ENCODE assay signal across 12 cellular contexts in genomic region chr1:181398544-181398943, GRCh38.
DNase-seq lines count a peak whose midpoint lies in the region; ATAC-seq and TF ChIP-seq lines count a peak whose summit lies in the region.
"Had no signal": no experiment of that assay in that cellular context is flagged by ENCODE, and none has a peak within 500 bp of the region (broad histone marks: within the 10 kb centered on the region; RNA-seq: fewer than 3 reads in every experiment).

No MANE protein-coding gene starts in this region.

- no peak overlapping the region for H3K4me2 ChIP-seq in osteoblast (ENCODE audit: insufficient read depth, low read length)

- no peak for TF ChIP-seq POLR2A in gastroesophageal sphincter (IDR thresholded peaks at IDR 0.05)

- H3K4me3 Mint-ChIP-seq in activated CD4-positive, alpha-beta T cell treated with anti-CD3 and anti-CD28 coated beads for 36 hours, result no peak overlapping the region
- H3K4me3 Mint-ChIP-seq in activated CD4-positive, alpha-beta T cell treated with anti-CD3 and anti-CD28 coated beads, Interleukin-2, amount 10 ng/mL, durations not matched to agents 7 days and 5 days, result no peak overlapping the region
- no peak overlapping the region for H3K4me3 Mint-ChIP-seq in endodermal cell

- peaks cover 31% of the 10 kb centered on the region for H3K4me1 Mint-ChIP-seq in activated CD4-positive, alpha-beta T cell treated with anti-CD3 and anti-CD28 coated beads for 36 hours
- peaks cover 40% of the 10 kb centered on the region for H3K4me1 Mint-ChIP-seq in activated CD4-positive, alpha-beta T cell treated with anti-CD3 and anti-CD28 coated beads, Interleukin-2, amount 10 ng/mL, durations not matched to agents 7 days and 5 days
- H3K4me1 Mint-ChIP-seq in endodermal cell, result peaks cover 6% of the 10 kb centered on the region

- no peak for TF ChIP-seq CTCF in endodermal cell (conservative IDR thresholded peaks at IDR 0.05)
- no peak for TF ChIP-seq CTCF in osteoblast (IDR thresholded peaks at IDR 0.05; ENCODE audit: extremely low read depth, low read depth, low read length)
- no peak for TF ChIP-seq CTCF in gastroesophageal sphincter (IDR thresholded peaks at IDR 0.05)

- peak; percentile 59 for DNase-seq in activated CD4-positive, alpha-beta T cell treated with anti-CD3 and anti-CD28 coated beads for 36 hours
- DNase-seq in activated CD4-positive, alpha-beta T cell treated with anti-CD3 and anti-CD28 coated beads, Interleukin-2, amount 10 ng/mL, durations not matched to agents 7 days and 5 days, result no peak
- DNase-seq in endodermal cell, result peak; percentile 20
- DNase-seq in osteoblast (ENCODE audit: insufficient read length, low spot score, missing footprints), result no peak
- no peak for DNase-seq in T-helper 9 cell
- DNase-seq: 8988T; effector memory CD8-positive, alpha-beta T cell; GDM1 had no signal

- peak; percentile 45 for ATAC-seq in activated CD4-positive, alpha-beta T cell treated with anti-CD3 and anti-CD28 coated beads for 36 hours
- ATAC-seq in GM21423 (IDR thresholded peaks at IDR 0.05; ENCODE audit: unreplicated experiment) (peak; percentile 83), HG03108 (IDR thresholded peaks at IDR 0.05; ENCODE audit: unreplicated experiment) (peak; percentile 76), gastroesophageal sphincter (no peak)

- no peak for TF ChIP-seq EP300 in gastroesophageal sphincter (IDR thresholded peaks at IDR 0.05)

- H3K27me3 ChIP-seq in endodermal cell (ENCODE audit: control insufficient read depth, insufficient read depth, low read length, poor library complexity, severe bottlenecking) (no peaks in the 10 kb centered on the region), osteoblast (ENCODE audit: insufficient read depth, low read length) (no peaks in the 10 kb centered on the region), gastroesophageal sphincter (no peaks in the 10 kb centered on the region)
- H3K27me3 ChIP-seq: neutrophil had no signal

- no peaks in the 10 kb centered on the region for H3K9me3 Mint-ChIP-seq in activated CD4-positive, alpha-beta T cell treated with anti-CD3 and anti-CD28 coated beads for 36 hours (ENCODE audit: low read depth)
- H3K9me3 Mint-ChIP-seq in activated CD4-positive, alpha-beta T cell treated with anti-CD3 and anti-CD28 coated beads, Interleukin-2, amount 10 ng/mL, durations not matched to agents 7 days and 5 days, result no peaks in the 10 kb centered on the region
- H3K9me3 Mint-ChIP-seq in endodermal cell, result no peaks in the 10 kb centered on the region
- H3K9me3 Mint-ChIP-seq: effector memory CD8-positive, alpha-beta T cell had no signal

- no peaks in the 10 kb centered on the region for H3K27me3 Mint-ChIP-seq in activated CD4-positive, alpha-beta T cell treated with anti-CD3 and anti-CD28 coated beads for 36 hours
- no peaks in the 10 kb centered on the region for H3K27me3 Mint-ChIP-seq in activated CD4-positive, alpha-beta T cell treated with anti-CD3 and anti-CD28 coated beads, Interleukin-2, amount 10 ng/mL, durations not matched to agents 7 days and 5 days
- no peaks in the 10 kb centered on the region for H3K27me3 Mint-ChIP-seq in endodermal cell (ENCODE audit: insufficient read depth)

- H2AFZ ChIP-seq in osteoblast (ENCODE audit: low read length), result no peak overlapping the region

- H3K4me3 ChIP-seq in endodermal cell (ENCODE audit: low read length) (no peak overlapping the region), osteoblast (ENCODE audit: insufficient read depth, low read length) (no peak overlapping the region), gastroesophageal sphincter (no peak overlapping the region)

- intact Hi-C loops in activated CD4-positive, alpha-beta T cell treated with anti-CD3 and anti-CD28 coated beads for 36 hours (cut with DNase I, micrococcal nuclease), result loop anchor here (2.0 to 10.0 kb wide), 4 partner anchors 24 to 846 kb away; partner anchors contain the start of genes IER5 (in 1 of the 2) and MR1 (in 1 of the 2)

- H3K27ac ChIP-seq in endodermal cell (ENCODE audit: low read depth, low read length) (no peak overlapping the region), osteoblast (ENCODE audit: low read depth, low read length) (no peak overlapping the region), gastroesophageal sphincter (no peak overlapping the region)
- H3K27ac ChIP-seq: neutrophil had no signal

- H3K4me1 ChIP-seq in endodermal cell (ENCODE audit: control insufficient read depth, insufficient read depth, low read length), result no peaks in the 10 kb centered on the region
- H3K4me1 ChIP-seq in osteoblast (ENCODE audit: insufficient read depth, low read length), result no peaks in the 10 kb centered on the region
- H3K4me1 ChIP-seq in gastroesophageal sphincter, result no peaks in the 10 kb centered on the region

- no peaks in the 10 kb centered on the region for H3K79me2 ChIP-seq in osteoblast (ENCODE audit: insufficient read depth, low read length)

- POLR2A ChIA-PET in activated CD4-positive, alpha-beta T cell treated with anti-CD3 and anti-CD28 coated beads for 36 hours (lab: Charles Lee), result no interaction called here
- POLR2A ChIA-PET in activated CD4-positive, alpha-beta T cell treated with anti-CD3 and anti-CD28 coated beads, Interleukin-2, amount 10 ng/mL, durations not matched to agents 7 days and 5 days (lab: Charles Lee), result interaction anchor here (1.0 kb wide), 1 partner anchor 67 kb away, joined by 3 read pairs; no protein-coding TSS in a partner anchor

- CTCF ChIA-PET in activated CD4-positive, alpha-beta T cell treated with anti-CD3 and anti-CD28 coated beads for 36 hours (lab: Charles Lee), result interaction anchor here (0.6 to 2.5 kb wide), 9 partner anchors 8 to 210 kb away, joined by 3 to 15 read pairs (median 4); no protein-coding TSS in a partner anchor
- CTCF ChIA-PET in activated CD4-positive, alpha-beta T cell treated with anti-CD3 and anti-CD28 coated beads, Interleukin-2, amount 10 ng/mL, durations not matched to agents 7 days and 5 days (lab: Charles Lee), result interaction anchor here (1.0 to 4.8 kb wide), 8 partner anchors 10 to 217 kb away, joined by 3 to 21 read pairs (median 6); no protein-coding TSS in a partner anchor

- H3K36me3 ChIP-seq in endodermal cell (ENCODE audit: control insufficient read depth, insufficient read depth, low read length) (no peaks in the 10 kb centered on the region), osteoblast (ENCODE audit: insufficient read depth, low read length) (no peaks in the 10 kb centered on the region), gastroesophageal sphincter (no peaks in the 10 kb centered on the region)
- H3K36me3 ChIP-seq: neutrophil had no signal

- no peaks in the 10 kb centered on the region for H4K20me1 ChIP-seq in osteoblast (ENCODE audit: insufficient read depth, low read length)

- peak overlapping the region; percentile 76 for H3K27ac Mint-ChIP-seq in activated CD4-positive, alpha-beta T cell treated with anti-CD3 and anti-CD28 coated beads for 36 hours
- H3K27ac Mint-ChIP-seq in activated CD4-positive, alpha-beta T cell treated with anti-CD3 and anti-CD28 coated beads, Interleukin-2, amount 10 ng/mL, durations not matched to agents 7 days and 5 days, result no peak overlapping the region
- H3K27ac Mint-ChIP-seq in endodermal cell, result no peak overlapping the region

- WGBS in endodermal cell (ENCODE audit: insufficient coverage in 1 of 2, insufficient read length in 1 of 2), 2 experiments, result 92 to 94% methylated on average over 3 to 4 of the region's 4 CpGs
- 92 to 93% methylated on average over 2 to 3 of the region's 4 CpGs for WGBS in gastroesophageal sphincter (ENCODE audit: low coverage in 1 of 2), 2 donors

- H3K9me3 ChIP-seq in endodermal cell (ENCODE audit: control insufficient read depth, low read length) (no peaks in the 10 kb centered on the region), osteoblast (ENCODE audit: low read depth, low read length) (no peaks in the 10 kb centered on the region), gastroesophageal sphincter (no peaks in the 10 kb centered on the region)
- H3K9me3 ChIP-seq: neutrophil had no signal

- H3K36me3 Mint-ChIP-seq in activated CD4-positive, alpha-beta T cell treated with anti-CD3 and anti-CD28 coated beads for 36 hours (ENCODE audit: low read depth), result no peaks in the 10 kb centered on the region
- peaks cover 9% of the 10 kb centered on the region for H3K36me3 Mint-ChIP-seq in activated CD4-positive, alpha-beta T cell treated with anti-CD3 and anti-CD28 coated beads, Interleukin-2, amount 10 ng/mL, durations not matched to agents 7 days and 5 days (ENCODE audit: low read depth)
- H3K36me3 Mint-ChIP-seq in endodermal cell (ENCODE audit: low read depth), result no peaks in the 10 kb centered on the region

- no peak overlapping the region for H3K9ac ChIP-seq in endodermal cell (ENCODE audit: extremely low read depth, low read length, poor library complexity, severe bottlenecking)

Comparison
In these comparisons a context has a peak if more than half of its experiments do, and no peak if none do; other contexts are left out.
1. DNase-seq: peak in activated CD4-positive, alpha-beta T cell treated with anti-CD3 and anti-CD28 coated beads for 36 hours (single experiment) and endodermal cell (single experiment); none in activated CD4-positive, alpha-beta T cell treated with anti-CD3 and anti-CD28 coated beads, Interleukin-2, amount 10 ng/mL, durations not matched to agents 7 days and 5 days (single experiment), osteoblast (single experiment) and T-helper 9 cell (single experiment).